In genomic region chr14:94677747-94678146, GRCh38 we compare ENCODE assay signal across 16 cellular contexts.
A peak's percentile ranks its signal among the peaks of the same experiment; 100 is the strongest.
DNase-seq lines count a peak whose midpoint lies in the region; ATAC-seq and TF ChIP-seq lines count a peak whose summit lies in the region.
"Had no signal": no experiment of that assay in that cellular context is flagged by ENCODE, and none has a peak within 500 bp of the region (broad histone marks: within the 10 kb centered on the region; RNA-seq: fewer than 3 reads in every experiment).

No MANE protein-coding gene starts in this region.

- H3K9me3 Mint-ChIP-seq in chondrocyte (ENCODE audit: low read depth): no peaks in the 10 kb centered on the region
- H3K9me3 Mint-ChIP-seq in type B pancreatic cell: no peaks in the 10 kb centered on the region
- H3K9me3 Mint-ChIP-seq in stimulated activated memory B cell treated with anti-CD40 and anti-IgM and Interleukin-4, amounts not matched to agents 10 μg/mL and 1 μg/mL and 100 μg/mL, for 72 hours: peaks cover 10% of the 10 kb centered on the region
- H3K9me3 Mint-ChIP-seq in activated naive CD4-positive, alpha-beta T cell treated with anti-CD3 and anti-CD28 coated beads, Interleukin-2, amount 50 U/mL, for 72 hours: no peaks in the 10 kb centered on the region

- no peak overlapping the region for H3K27ac Mint-ChIP-seq in chondrocyte (ENCODE audit: unreplicated experiment)
- H3K27ac Mint-ChIP-seq in type B pancreatic cell: no peak overlapping the region
- no peak overlapping the region for H3K27ac Mint-ChIP-seq in stimulated activated memory B cell treated with anti-CD40 and anti-IgM and Interleukin-4, amounts not matched to agents 10 μg/mL and 1 μg/mL and 100 μg/mL, for 72 hours
- no peak overlapping the region for H3K27ac Mint-ChIP-seq in activated naive CD4-positive, alpha-beta T cell treated with anti-CD3 and anti-CD28 coated beads, Interleukin-2, amount 50 U/mL, for 72 hours

- H3K18ac ChIP-seq in mesendoderm (ENCODE audit: low read length): no peak overlapping the region

- H3K27me3 Mint-ChIP-seq in chondrocyte (ENCODE audit: low read depth): peaks cover 2% of the 10 kb centered on the region
- peaks cover 3% of the 10 kb centered on the region for H3K27me3 Mint-ChIP-seq in type B pancreatic cell
- H3K27me3 Mint-ChIP-seq in stimulated activated memory B cell treated with anti-CD40 and anti-IgM and Interleukin-4, amounts not matched to agents 10 μg/mL and 1 μg/mL and 100 μg/mL, for 72 hours: peaks cover 6% of the 10 kb centered on the region

- no peaks in the 10 kb centered on the region for H3K36me3 ChIP-seq in mesendoderm (ENCODE audit: control insufficient read depth, insufficient read depth, low read length)
- H3K36me3 ChIP-seq: MG63, Peyer's patch had no signal

- H3K79me2 ChIP-seq in mesendoderm (ENCODE audit: control insufficient read depth, insufficient read depth, low read length): no peaks in the 10 kb centered on the region

- H3K4ac ChIP-seq in mesendoderm (ENCODE audit: low read depth, low read length): no peak overlapping the region

- H3K4me1 ChIP-seq in mesendoderm (ENCODE audit: control insufficient read depth, low read depth, low read length): no peaks in the 10 kb centered on the region
- H3K4me1 ChIP-seq: Caco-2, Peyer's patch had no signal

- WGBS in mesendoderm (ENCODE audit: extremely low coverage, insufficient coverage, low lambda C conversion rate): no CpG with 5 or more reads among the region's 6 CpGs

- H3K9ac ChIP-seq in mesendoderm (ENCODE audit: low read length): no peak overlapping the region

- no peak overlapping the region for H3K27ac ChIP-seq in mesendoderm (ENCODE audit: low read depth, low read length)
- H3K27ac ChIP-seq: Peyer's patch had no signal

- in situ Hi-C loops in SK-MEL-5 (cut with HindIII; ENCODE audit: low pct_unique_long_range_greater_than_20kb, low sequenced_read_pairs): no loop called here

- H3K36me3 Mint-ChIP-seq in chondrocyte (ENCODE audit: low read depth) (no peaks in the 10 kb centered on the region), type B pancreatic cell (no peaks in the 10 kb centered on the region)
- H3K36me3 Mint-ChIP-seq in stimulated activated memory B cell treated with anti-CD40 and anti-IgM and Interleukin-4, amounts not matched to agents 10 μg/mL and 1 μg/mL and 100 μg/mL, for 72 hours: no peaks in the 10 kb centered on the region
- H3K36me3 Mint-ChIP-seq in activated naive CD4-positive, alpha-beta T cell treated with anti-CD3 and anti-CD28 coated beads, Interleukin-2, amount 50 U/mL, for 72 hours: no peaks in the 10 kb centered on the region

- H2BK120ac ChIP-seq in mesendoderm (ENCODE audit: low read depth, low read length): no peak overlapping the region

- H3K4me1 Mint-ChIP-seq in chondrocyte (ENCODE audit: low read depth) (peaks cover 11% of the 10 kb centered on the region), type B pancreatic cell (ENCODE audit: unreplicated experiment) (no peaks in the 10 kb centered on the region)
- no peaks in the 10 kb centered on the region for H3K4me1 Mint-ChIP-seq in stimulated activated memory B cell treated with anti-CD40 and anti-IgM and Interleukin-4, amounts not matched to agents 10 μg/mL and 1 μg/mL and 100 μg/mL, for 72 hours

- TF ChIP-seq CTCF in chondrocyte (IDR thresholded peaks at IDR 0.05): no peak
- TF ChIP-seq CTCF in type B pancreatic cell (conservative IDR thresholded peaks at IDR 0.05): no peak

- no peak overlapping the region for H4K5ac ChIP-seq in mesendoderm (ENCODE audit: low read length)

- H4K8ac ChIP-seq in mesendoderm (ENCODE audit: low read depth, low read length): no peak overlapping the region

- no peak overlapping the region for H3K56ac ChIP-seq in mesendoderm (ENCODE audit: low read length)

- no peaks in the 10 kb centered on the region for H3K27me3 ChIP-seq in mesendoderm (ENCODE audit: insufficient read depth, low read length, poor library complexity)
- H3K27me3 ChIP-seq: MG63, Peyer's patch had no signal

- H3K79me1 ChIP-seq in mesendoderm (ENCODE audit: low read length): no peaks in the 10 kb centered on the region

- no peak overlapping the region for H3K23ac ChIP-seq in mesendoderm (ENCODE audit: low read length)

- no peak overlapping the region for H3K4me3 ChIP-seq in mesendoderm (ENCODE audit: low read length)
- H3K4me3 ChIP-seq: MG63, Peyer's patch had no signal

- H3K4me3 Mint-ChIP-seq in chondrocyte (ENCODE audit: unreplicated experiment) (no peak overlapping the region), type B pancreatic cell (no peak overlapping the region)
- H3K4me3 Mint-ChIP-seq in stimulated activated memory B cell treated with anti-CD40 and anti-IgM and Interleukin-4, amounts not matched to agents 10 μg/mL and 1 μg/mL and 100 μg/mL, for 72 hours: no peak overlapping the region

- no peak overlapping the region for H3K4me2 ChIP-seq in mesendoderm (ENCODE audit: low read length)

- peak; percentile 38 for DNase-seq in SK-MEL-5 (ENCODE audit: low read depth, low spot score)
- DNase-seq in chondrocyte (ENCODE audit: low spot score): peak; percentile 59
- DNase-seq in mesendoderm: peak; percentile 23
- peak; percentile 56 for DNase-seq in type B pancreatic cell (ENCODE audit: extremely low spot score, unreplicated experiment)
- DNase-seq in activated naive CD4-positive, alpha-beta T cell treated with anti-CD3 and anti-CD28 coated beads, Interleukin-2, amount 50 U/mL, for 72 hours (ENCODE audit: low spot score in 2 of 2): no peak
- no peak for DNase-seq in nucleus accumbens (lab: John Stamatoyannopoulos, UW)
- DNase-seq: Caco-2, DMS53, GOT3, MG63, NCI-H1092 treated with DMSO at 0.1 percent for 48 hours, NCI-H1694, NCI-H510A treated with DMSO at 0.1 percent for 48 hours, SHP77 treated with DMSO at 0.1 percent for 48 hours had no signal

- no peak overlapping the region for H2BK15ac ChIP-seq in mesendoderm (replicated peaks; ENCODE audit: low read depth)

- no peak for ATAC-seq in stimulated activated memory B cell treated with anti-CD40 and anti-IgM and Interleukin-4, amounts not matched to agents 10 μg/mL and 1 μg/mL and 100 μg/mL, for 72 hours
- ATAC-seq in activated naive CD4-positive, alpha-beta T cell treated with anti-CD3 and anti-CD28 coated beads, Interleukin-2, amount 50 U/mL, for 72 hours: no peak

- no peak overlapping the region for H2BK5ac ChIP-seq in mesendoderm (ENCODE audit: low read length)

- no peak overlapping the region for H2AK5ac ChIP-seq in mesendoderm (ENCODE audit: low read length)

Comparison
In these comparisons a context has a peak if more than half of its experiments do, and no peak if none do; other contexts are left out.
1. DNase-seq: peak in SK-MEL-5 (single experiment), chondrocyte (single experiment), mesendoderm (single experiment) and type B pancreatic cell (single experiment); none in activated naive CD4-positive, alpha-beta T cell treated with anti-CD3 and anti-CD28 coated beads, Interleukin-2, amount 50 U/mL, for 72 hours (0 of 2) and nucleus accumbens (0 of 56).